Comparison of ENCODE assay signal across 8 cellular contexts in the genomic region with DNA sequence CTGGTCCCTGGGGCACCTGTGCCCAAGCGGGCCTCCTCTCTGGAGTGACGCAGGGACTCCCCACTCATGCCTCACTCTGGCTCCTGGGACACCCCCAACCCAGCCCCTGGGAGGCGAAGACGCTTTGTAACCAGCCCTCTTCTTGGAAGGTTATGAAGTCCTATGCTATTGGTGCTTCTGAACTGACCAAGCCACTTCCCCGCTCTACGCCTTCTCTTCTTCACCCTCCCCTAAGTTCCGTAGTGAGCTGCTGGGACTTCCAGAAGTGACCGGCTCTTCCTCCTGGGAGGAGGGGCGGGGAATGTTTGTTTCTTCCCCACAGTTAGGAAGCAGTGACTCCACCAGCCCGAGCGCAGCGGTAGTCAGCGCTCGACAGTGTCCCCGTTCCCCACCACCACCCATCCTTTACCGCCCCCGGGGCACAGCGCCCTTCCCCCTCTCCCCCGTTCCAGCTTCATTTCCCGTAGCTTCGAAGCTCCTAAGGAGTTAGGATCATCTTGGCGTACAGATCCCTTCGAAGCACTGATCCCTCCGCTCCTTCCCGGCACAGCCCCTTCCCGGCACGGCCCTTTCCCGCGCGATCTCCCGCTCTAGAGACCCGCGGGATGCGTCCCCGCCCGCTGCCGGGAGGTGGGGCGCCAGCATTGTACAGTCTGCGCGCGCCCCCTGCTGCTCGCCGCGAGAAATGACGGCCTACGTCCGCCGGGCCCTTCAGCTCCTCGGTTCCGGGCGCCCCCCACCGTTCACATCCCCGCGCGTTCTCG. TPM values are rescaled to one million over a fixed set of nuclear protein-coding genes. Genes with fewer than 3 reads are reported as not detected.
A peak's percentile ranks its signal among the peaks of the same experiment; 100 is the strongest.
DNase-seq lines count a peak whose midpoint lies in the region; ATAC-seq and TF ChIP-seq lines count a peak whose summit lies in the region.

No MANE protein-coding gene starts in this region.

- H3K79me2 ChIP-seq in trophoblast cell (ENCODE audit: control insufficient read depth, insufficient read depth, low read length, poor library complexity) = no peaks in the 10 kb centered on the region

- no peak overlapping the region for H4K91ac ChIP-seq in trophoblast cell (ENCODE audit: low read depth, low read length)

- H3K4me1 ChIP-seq in cardiac muscle cell (ENCODE audit: low read depth) = peaks cover 11% of the 10 kb centered on the region
- peaks cover 19 to 27% of the 10 kb centered on the region in 2 experiments for H3K4me1 ChIP-seq in trophoblast cell (ENCODE audit: control insufficient read depth in 1 of 2, insufficient read depth in 2 of 2, low read length in 2 of 2)
- H3K4me1 ChIP-seq in tibial nerve = peaks cover 0 to 27% (median 16%) of the 10 kb centered on the region in 4 donors

- no peak overlapping the region for H2BK12ac ChIP-seq in trophoblast cell (ENCODE audit: low read length)

- TF ChIP-seq POLR2A in NB4 (IDR thresholded peaks at IDR 0.05; ENCODE audit: extremely low read depth, insufficient read length) = no peak
- TF ChIP-seq POLR2A in tibial nerve (IDR thresholded peaks at IDR 0.05) = peak in 1 of 2 donors; percentile 17

- peak overlapping the region; percentile 21 for H3K9ac ChIP-seq in trophoblast cell (ENCODE audit: low read length)

- H3K9me3 ChIP-seq in cardiac muscle cell (ENCODE audit: low read depth) (no peaks in the 10 kb centered on the region), trophoblast cell (ENCODE audit: insufficient read depth, low read depth, low read length) (peaks cover 3% of the 10 kb centered on the region), tibial nerve (no peaks in the 10 kb centered on the region)

- H2AK5ac ChIP-seq in trophoblast cell (ENCODE audit: low read length) = no peak overlapping the region

- H3K27ac ChIP-seq in cardiac muscle cell (no peak overlapping the region), trophoblast cell (ENCODE audit: low read depth, low read length) (no peak overlapping the region), tibial nerve (peak overlapping the region; percentile 43 to 92 (median 70))

- peaks cover 15% of the 10 kb centered on the region for H3K4me1 Mint-ChIP-seq in activated naive CD8-positive, alpha-beta T cell treated with anti-CD3 and anti-CD28 coated beads for 36 hours

- H3K23ac ChIP-seq in trophoblast cell (ENCODE audit: low read length) = no peak overlapping the region

- H3K79me1 ChIP-seq in trophoblast cell (ENCODE audit: low read length) = peaks cover 9% of the 10 kb centered on the region

- H4K12ac ChIP-seq in trophoblast cell (ENCODE audit: low read depth, low read length) = peak overlapping the region; percentile 8

- TF ChIP-seq EP300 in tibial nerve (IDR thresholded peaks at IDR 0.05) = peak in 1 of 2 donors; percentile 42

- no peaks in the 10 kb centered on the region for H3K9me3 Mint-ChIP-seq in activated naive CD8-positive, alpha-beta T cell treated with anti-CD3 and anti-CD28 coated beads for 36 hours

- H3K36me3 Mint-ChIP-seq in activated naive CD8-positive, alpha-beta T cell treated with anti-CD3 and anti-CD28 coated beads for 36 hours = no peaks in the 10 kb centered on the region

- H3K36me3 ChIP-seq in cardiac muscle cell (no peaks in the 10 kb centered on the region), trophoblast cell (ENCODE audit: control insufficient read depth in 1 of 2, insufficient read depth in 2 of 2, low read length in 2 of 2) (no peaks in the 10 kb centered on the region), tibial nerve (no peaks in the 10 kb centered on the region)

- H2BK5ac ChIP-seq in trophoblast cell (ENCODE audit: low read depth, low read length, poor library complexity) = no peak overlapping the region

- H4K8ac ChIP-seq in trophoblast cell (ENCODE audit: low read depth, low read length) = peak overlapping the region; percentile 23

- H3K4me3 Mint-ChIP-seq in activated naive CD8-positive, alpha-beta T cell treated with anti-CD3 and anti-CD28 coated beads for 36 hours = peak overlapping the region; percentile 77

- H3K18ac ChIP-seq in trophoblast cell (ENCODE audit: low read length) = no peak overlapping the region

- no CpG with 5 or more reads among the region's 56 CpGs for WGBS in trophoblast cell (ENCODE audit: extremely low coverage, insufficient coverage, insufficient read length)
- 1 to 2% methylated on average over 38 to 54 of the region's 56 CpGs for whole genome bisulfite sequencing in tibial nerve, 2 donors

- no peak overlapping the region for H3K14ac ChIP-seq in trophoblast cell (ENCODE audit: low read length)

- H3K4me3 ChIP-seq in NB4 (ENCODE audit: low read depth, low read length) = peak overlapping the region; percentile 43
- H3K4me3 ChIP-seq in cardiac muscle cell = peak overlapping the region; percentile 36
- H3K4me3 ChIP-seq in trophoblast cell (ENCODE audit: low read depth, low read length) = peak overlapping the region; percentile 26
- peak overlapping the region; percentile 49 to 68 (median 55) for H3K4me3 ChIP-seq in tibial nerve

- peak overlapping the region; percentile 12 for H2AFZ ChIP-seq in trophoblast cell (ENCODE audit: insufficient read depth, low read length, poor library complexity)

- no peak overlapping the region for H2BK120ac ChIP-seq in trophoblast cell (ENCODE audit: insufficient read depth, low read length, poor library complexity)

- H3K4me2 ChIP-seq in trophoblast cell (ENCODE audit: low read length) = peak overlapping the region; percentile 86

- peaks cover 70% of the 10 kb centered on the region for H3K27me3 Mint-ChIP-seq in activated naive CD8-positive, alpha-beta T cell treated with anti-CD3 and anti-CD28 coated beads for 36 hours

- H3K27me3 ChIP-seq in cardiac muscle cell (peaks cover 90% of the 10 kb centered on the region), trophoblast cell (ENCODE audit: insufficient read depth, low read length) (peaks cover 22% of the 10 kb centered on the region), tibial nerve (peaks cover 0 to 29% of the 10 kb centered on the region in 2 donors)

- no peak overlapping the region for H3K27ac Mint-ChIP-seq in activated naive CD8-positive, alpha-beta T cell treated with anti-CD3 and anti-CD28 coated beads for 36 hours

- peak; percentile 80 for ATAC-seq in HG02588 (IDR thresholded peaks at IDR 0.05; ENCODE audit: unreplicated experiment)

- TF ChIP-seq CTCF in GM10266 (IDR thresholded peaks at IDR 0.05; ENCODE audit: control insufficient read depth, insufficient read depth, low read depth, missing control alignments) (peak; percentile 100), NB4 (IDR thresholded peaks at IDR 0.05; ENCODE audit: low read depth, low read length) (peak; percentile 73), cardiac muscle cell (IDR thresholded peaks at IDR 0.05; ENCODE audit: low read depth, low read length) (peak; percentile 95), tibial nerve (IDR thresholded peaks at IDR 0.05) (peak; percentile 98 to 99 (median 99))

- DNase-seq in GM10266 (ENCODE audit: extremely low spot score) (peak; percentile 94), NB4 (ENCODE audit: low read depth) (peak; percentile 88), SKM-1 treated with dmso at 0.1 percent for 144 hours (lab: John Stamatoyannopoulos, UW; ENCODE audit: unreplicated experiment) (peak; percentile 76), cardiac muscle cell (ENCODE audit: low read depth in 1 of 2, low spot score in 1 of 2) (peak; percentile 92 to 93), trophoblast cell (peak; percentile 85 to 94), tibial nerve (ENCODE audit: low spot score in 2 of 2) (peak; percentile 86 to 93)
- peak; percentile 90 for DNase-seq in activated naive CD8-positive, alpha-beta T cell treated with anti-CD3 and anti-CD28 coated beads for 36 hours

- H3K4ac ChIP-seq in trophoblast cell (ENCODE audit: low read depth, low read length) = no peak overlapping the region

RNA-seq across cellular contexts. Expression of a gene that starts 25.3 kb away (rescaled TPM):
- not detected for total RNA-seq in activated naive CD8-positive, alpha-beta T cell treated with anti-CD3 and anti-CD28 coated beads for 36 hours
- total RNA-seq in cardiac muscle cell (not detected in 2 replicates), tibial nerve (not detected)
- not detected in 2 replicates for polyA plus RNA-seq in cardiac muscle cell
- not detected in 2 replicates for polyA plus RNA-seq in trophoblast cell (2013)

RNA-seq across cellular contexts. Expression of a gene that starts 37.0 kb away (rescaled TPM):
- 10 to 100 TPM; 42.4 to 44.1 TPM for total RNA-seq in activated naive CD8-positive, alpha-beta T cell treated with anti-CD3 and anti-CD28 coated beads for 36 hours
- total RNA-seq in cardiac muscle cell = 24.4 and 26.1 TPM in 2 replicates
- polyA plus RNA-seq in cardiac muscle cell = 26.4 and 27.0 TPM in 2 replicates
- 11.7 and 11.8 TPM in 2 replicates for polyA plus RNA-seq in trophoblast cell (2013)
- 10 to 100 TPM; 13.8 to 32.4 (median 18.7) TPM for total RNA-seq in tibial nerve

RNA-seq across cellular contexts. Expression of a gene that starts 56.0 kb away (rescaled TPM):
- total RNA-seq in activated naive CD8-positive, alpha-beta T cell treated with anti-CD3 and anti-CD28 coated beads for 36 hours = 10 to 100 TPM; 19.6 to 20.9 TPM
- total RNA-seq in cardiac muscle cell (42.6 and 99.4 TPM in 2 replicates), tibial nerve (10 to 100 TPM; 14.4 to 31.5 (median 21.5) TPM)
- 62.8 and 99.8 TPM in 2 replicates for polyA plus RNA-seq in cardiac muscle cell
- polyA plus RNA-seq in trophoblast cell (2013) = 14.9 and 15.3 TPM in 2 replicates

RNA-seq across cellular contexts. Expression of a gene that starts 57.0 kb away (rescaled TPM):
- total RNA-seq in activated naive CD8-positive, alpha-beta T cell treated with anti-CD3 and anti-CD28 coated beads for 36 hours = 100 to 1,000 TPM; 719 to 732 TPM
- total RNA-seq in cardiac muscle cell (370 and 424 TPM in 2 replicates), tibial nerve (100 to 1,000 TPM; 194 to 245 (median 212) TPM)
- polyA plus RNA-seq in cardiac muscle cell = 340 and 384 TPM in 2 replicates
- 331 and 367 TPM in 2 replicates for polyA plus RNA-seq in trophoblast cell (2013)

Comparison
In these comparisons a context has a peak if more than half of its experiments do, and no peak if none do; other contexts are left out.
1. H3K27ac ChIP-seq: peak in tibial nerve (4 of 4); none in cardiac muscle cell (single experiment) and trophoblast cell (single experiment).
2. Peak in every context shown above with its lines, with median percentiles within 50 percentile points of each other: DNase-seq, CTCF ChIP-seq and H3K4me3 ChIP-seq.